ENCODE assay signal across 35 cellular contexts in the genomic region with DNA sequence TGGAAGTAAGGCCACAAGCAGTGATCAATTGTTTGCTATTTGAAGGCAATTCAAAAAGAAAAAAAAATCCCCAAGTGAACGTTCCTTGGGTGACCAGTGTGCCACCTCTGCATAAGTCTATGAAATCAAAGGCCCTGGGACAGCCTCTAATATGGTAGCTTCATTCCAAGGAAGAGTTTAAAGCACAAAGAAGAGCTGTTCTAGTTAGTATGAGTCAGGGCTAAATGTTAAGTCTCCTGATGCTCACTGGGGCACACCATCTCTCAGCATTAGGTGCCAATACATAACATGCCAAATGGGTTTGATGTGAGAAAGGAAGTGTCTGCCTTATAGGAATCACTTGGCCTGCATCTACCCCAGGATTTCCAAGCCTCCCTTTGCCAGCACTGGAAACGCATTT. TPM values are rescaled to one million over a fixed set of nuclear protein-coding genes. Genes with fewer than 3 reads are reported as not detected.
DNase-seq lines count a peak whose midpoint lies in the region; ATAC-seq, FAIRE-seq and TF ChIP-seq lines count a peak whose summit lies in the region.
"Had no signal": no experiment of that assay in that cellular context is flagged by ENCODE, and none has a peak within 500 bp of the region (broad histone marks: within the 10 kb centered on the region; RNA-seq: fewer than 3 reads in every experiment).

No MANE protein-coding gene starts in this region.

- H2BK5ac ChIP-seq in H1 (ENCODE audit: low read depth, low read length) = no peak overlapping the region

- WGBS in H1 (ENCODE audit: extremely low coverage in 1 of 2, insufficient coverage in 1 of 2, insufficient read length in 1 of 2, insufficient replicate concordance in 2 of 2, low coverage in 1 of 2, low lambda C conversion rate in 2 of 2, missing lambda C conversion rate in 1 of 2), 2 experiments = 90% methylated on average over 2 of the region's 2 CpGs; no CpG with 5 or more reads in 1 of the 2 experiments

- no peak overlapping the region for H4K8ac ChIP-seq in H1 (ENCODE audit: extremely low read depth, insufficient read depth, low read length)

- H4K91ac ChIP-seq in H1 (replicated peaks; ENCODE audit: insufficient read length, low read length) = no peak overlapping the region

- no peaks in the 10 kb centered on the region for H3K79me2 ChIP-seq in H1 (ENCODE audit: control insufficient read depth in 1 of 2, insufficient read depth in 2 of 2, low read length in 2 of 2)

- H3K4me1 Mint-ChIP-seq in natural killer cell = peaks cover 24 to 28% of the 10 kb centered on the region in 2 donors
- H3K4me1 Mint-ChIP-seq in natural killer cell treated with Interleukin-12 subunit alpha and Interleukin-12 subunit beta and Interleukin-15 and Interleukin-18, amount 100 ng/mL, for 72 hours (ENCODE audit: low read depth in 2 of 2) = peaks cover 22% of the 10 kb centered on the region in 2 donors
- H3K4me1 Mint-ChIP-seq in type B pancreatic cell (ENCODE audit: unreplicated experiment) = peaks cover 44% of the 10 kb centered on the region
- peaks cover 44% of the 10 kb centered on the region for H3K4me1 Mint-ChIP-seq in osteocyte (ENCODE audit: unreplicated experiment)

- no peak overlapping the region for H3K4me2 ChIP-seq in H1 (ENCODE audit: insufficient read depth in 1 of 2, low read depth in 2 of 2, low read length in 2 of 2)

- no peaks in the 10 kb centered on the region for H3K79me1 ChIP-seq in H1 (ENCODE audit: low read depth, low read length)

- TF ChIP-seq POLR2A in H1 (IDR thresholded peaks at IDR 0.05; ENCODE audit: control extremely low read depth in 1 of 2, low read depth in 2 of 2, low read length in 2 of 2) = no peak

- H2BK15ac ChIP-seq in H1 (ENCODE audit: low read length) = 0 out of 2 replicates have a peak overlapping the region, but pooled peaks have one; percentile 20

- H3K27ac ChIP-seq in H1 (ENCODE audit: low read depth, low read length) = no peak overlapping the region
- H3K27ac ChIP-seq: esophagus squamous epithelium, foreskin keratinocyte, left ventricle myocardium inferior, Peyer's patch, psoas muscle, thyroid gland, vagina had no signal

- H2BK20ac ChIP-seq in H1 (ENCODE audit: low read length) = no peak overlapping the region

- no peak for FAIRE-seq in H1 (lab: Jason Lieb, UNC)
- FAIRE-seq: A204.1, GM12891, keratinocyte had no signal

- no peaks in the 10 kb centered on the region for H4K20me1 ChIP-seq in H1 (replicated peaks in 1 of 2; ENCODE audit: control insufficient read depth in 1 of 2, insufficient read depth in 2 of 2, low read length in 2 of 2)

- ATAC-seq in natural killer cell = no peak
- ATAC-seq in natural killer cell treated with Interleukin-12 subunit alpha and Interleukin-12 subunit beta and Interleukin-15 and Interleukin-18, amount 100 ng/mL, for 72 hours = no peak
- no peak for ATAC-seq in Right ventricle myocardium inferior
- ATAC-seq: foreskin keratinocyte, psoas muscle, sciatic nerve had no signal

- no peak overlapping the region for H2AK5ac ChIP-seq in H1 (ENCODE audit: low read depth, low read length)

- H3K27ac Mint-ChIP-seq in natural killer cell (no peak overlapping the region), type B pancreatic cell (peak overlapping the region; percentile 38), osteocyte (ENCODE audit: unreplicated experiment) (no peak overlapping the region)
- H3K27ac Mint-ChIP-seq in natural killer cell treated with Interleukin-12 subunit alpha and Interleukin-12 subunit beta and Interleukin-15 and Interleukin-18, amount 100 ng/mL, for 72 hours = no peak overlapping the region
- H3K27ac Mint-ChIP-seq: activated CD4-positive, alpha-beta memory T cell treated with anti-CD3 and anti-CD28 coated beads, Interleukin-2, amount 10 ng/mL, durations not matched to agents 7 days and 5 days; activated naive CD4-positive, alpha-beta T cell treated with anti-CD3 and anti-CD28 coated beads for 36 hours; H9 had no signal

- H3K4me3 Mint-ChIP-seq in natural killer cell (peak overlapping the region; percentile 56), type B pancreatic cell (peak overlapping the region; percentile 82), osteocyte (ENCODE audit: unreplicated experiment) (no peak overlapping the region)
- no peak overlapping the region for H3K4me3 Mint-ChIP-seq in natural killer cell treated with Interleukin-12 subunit alpha and Interleukin-12 subunit beta and Interleukin-15 and Interleukin-18, amount 100 ng/mL, for 72 hours
- H3K4me3 Mint-ChIP-seq: activated CD4-positive, alpha-beta memory T cell treated with anti-CD3 and anti-CD28 coated beads, Interleukin-2, amount 10 ng/mL, durations not matched to agents 7 days and 5 days; activated naive CD4-positive, alpha-beta T cell treated with anti-CD3 and anti-CD28 coated beads for 36 hours had no signal

- CTCF ChIA-PET in H1 (lab: Charles Lee; ENCODE audit: partially characterized antibody) = interaction anchor here (0.6 to 11.8 kb wide), 14 partner anchors 8 to 178 kb away, joined by 3 to 199 read pairs (median 8); partner anchors contain the start of genes APOBEC2, TSPO2 and UNC5CL

- no peak overlapping the region for H3K14ac ChIP-seq in H1 (ENCODE audit: insufficient read length)

- no peak overlapping the region for H3K9ac ChIP-seq in H1 (replicated peaks in 1 of 4; ENCODE audit: extremely low read depth in 1 of 4, low read depth in 3 of 4, low read length in 3 of 4)

- no peak overlapping the region for H2BK120ac ChIP-seq in H1 (replicated peaks; ENCODE audit: low read depth, low read length)

- TF ChIP-seq RAD21 in H1 (IDR thresholded peaks at IDR 0.05 in 1 of 2, conservative IDR thresholded peaks at IDR 0.05 in 1 of 2; ENCODE audit: low read depth in 2 of 2, low read length in 2 of 2) = no peak

- H3K27me3 ChIP-seq in H1 (replicated peaks in 1 of 4; ENCODE audit: control insufficient read depth in 3 of 4, extremely low read depth in 1 of 4, insufficient read depth in 3 of 4, low read length in 3 of 4) = no peaks in the 10 kb centered on the region; a peak in 1 of 7 replicates
- H3K27me3 ChIP-seq: esophagus squamous epithelium, foreskin keratinocyte, Peyer's patch, stomach, thyroid gland, vagina had no signal

- H3K18ac ChIP-seq in H1 (ENCODE audit: extremely low read depth, low read length) = no peak overlapping the region

- H3K36me3 Mint-ChIP-seq in natural killer cell (no peaks in the 10 kb centered on the region), type B pancreatic cell (peaks cover 8% of the 10 kb centered on the region), osteocyte (ENCODE audit: unreplicated experiment) (no peaks in the 10 kb centered on the region)
- no peaks in the 10 kb centered on the region for H3K36me3 Mint-ChIP-seq in natural killer cell treated with Interleukin-12 subunit alpha and Interleukin-12 subunit beta and Interleukin-15 and Interleukin-18, amount 100 ng/mL, for 72 hours

- H3K9me3 Mint-ChIP-seq in natural killer cell (no peaks in the 10 kb centered on the region), type B pancreatic cell (no peaks in the 10 kb centered on the region), osteocyte (ENCODE audit: unreplicated experiment) (no peaks in the 10 kb centered on the region)
- no peaks in the 10 kb centered on the region for H3K9me3 Mint-ChIP-seq in natural killer cell treated with Interleukin-12 subunit alpha and Interleukin-12 subunit beta and Interleukin-15 and Interleukin-18, amount 100 ng/mL, for 72 hours
- H3K9me3 Mint-ChIP-seq: activated CD4-positive, alpha-beta memory T cell treated with anti-CD3 and anti-CD28 coated beads, Interleukin-2, amount 10 ng/mL, durations not matched to agents 7 days and 5 days; activated naive CD4-positive, alpha-beta T cell treated with anti-CD3 and anti-CD28 coated beads for 36 hours; CD8-positive, alpha-beta memory T cell; H9 had no signal

- no peak overlapping the region for H3K4me3 ChIP-seq in H1 (ENCODE audit: extremely low read depth in 1 of 4, insufficient read depth in 2 of 4, low read depth in 3 of 4, low read length in 4 of 4)
- H3K4me3 ChIP-seq: esophagus squamous epithelium, left ventricle myocardium inferior, Peyer's patch, stomach, thyroid gland, vagina had no signal

- no peak overlapping the region for H2BK12ac ChIP-seq in H1 (ENCODE audit: low read depth, low read length)

- H3K4me1 ChIP-seq in H1 (replicated peaks in 1 of 4; ENCODE audit: control insufficient read depth in 3 of 4, insufficient read depth in 4 of 4, low read length in 3 of 4) = peaks cover 0 to 11% (median 3%) of the 10 kb centered on the region in 4 experiments; a peak in 5 of 7 replicates

- no peak overlapping the region for H4K5ac ChIP-seq in H1 (ENCODE audit: insufficient read length, low read depth, low read length)

- H3K56ac ChIP-seq in H1 (replicated peaks; ENCODE audit: insufficient read length, low read depth, low read length) = no peak overlapping the region

- H3K27me3 Mint-ChIP-seq in natural killer cell (ENCODE audit: low read depth in 2 of 2) (no peaks in the 10 kb centered on the region), type B pancreatic cell (no peaks in the 10 kb centered on the region), osteocyte (ENCODE audit: unreplicated experiment) (peaks cover under 1% of the 10 kb centered on the region)
- no peaks in the 10 kb centered on the region for H3K27me3 Mint-ChIP-seq in natural killer cell treated with Interleukin-12 subunit alpha and Interleukin-12 subunit beta and Interleukin-15 and Interleukin-18, amount 100 ng/mL, for 72 hours
- H3K27me3 Mint-ChIP-seq: activated CD4-positive, alpha-beta memory T cell treated with anti-CD3 and anti-CD28 coated beads, Interleukin-2, amount 10 ng/mL, durations not matched to agents 7 days and 5 days; CD8-positive, alpha-beta memory T cell had no signal

- POLR2A ChIA-PET in H1 (lab: Charles Lee; ENCODE audit: partially characterized antibody) = interaction anchor here (1.0 kb wide), 1 partner anchor 10 kb away, joined by 3 read pairs; no protein-coding TSS in a partner anchor

- TF ChIP-seq CTCF in natural killer cell (IDR thresholded peaks at IDR 0.05) (no peak), H1 (IDR thresholded peaks at IDR 0.05; ENCODE audit: control extremely low read depth in 1 of 3, insufficient read depth in 1 of 3, low read depth in 1 of 3, low read length in 3 of 3) (no peak), type B pancreatic cell (conservative IDR thresholded peaks at IDR 0.05) (no peak), osteocyte (IDR thresholded peaks at IDR 0.05) (no peak)

- no peak overlapping the region for H3K23ac ChIP-seq in H1 (ENCODE audit: insufficient read length)

- H3K4ac ChIP-seq in H1 (replicated peaks; ENCODE audit: insufficient read length, low read depth, low read length) = no peak overlapping the region

- DNase-seq in natural killer cell (no peak), H1 (ENCODE audit: low read depth in 1 of 2, low spot score in 2 of 2) (no peak), type B pancreatic cell (ENCODE audit: extremely low spot score, unreplicated experiment) (no peak), Right ventricle myocardium inferior (ENCODE audit: missing footprints) (no peak), osteocyte (ENCODE audit: extremely low spot score, unreplicated experiment) (no peak)
- no peak for DNase-seq in natural killer cell treated with Interleukin-12 subunit alpha and Interleukin-12 subunit beta and Interleukin-15 and Interleukin-18, amount 100 ng/mL, for 72 hours (ENCODE audit: low spot score)
- DNase-seq: activated CD4-positive, alpha-beta memory T cell treated with anti-CD3 and anti-CD28 coated beads, Interleukin-2, amount 10 ng/mL, durations not matched to agents 7 days and 5 days; activated CD4-positive, CD25-positive, alpha-beta regulatory T cell treated with anti-CD3 and anti-CD28 coated beads, Interleukin-2, amount 50 U/mL, for 72 hours; activated CD8-positive, alpha-beta memory T cell treated with anti-CD3 and anti-CD28 coated beads, Interleukin-2, amount 50 U/mL, for 4 hours; activated naive CD4-positive, alpha-beta T cell treated with anti-CD3 and anti-CD28 coated beads for 36 hours; CD8-positive, alpha-beta memory T cell; DMS 273 treated with DMSO at 0.1 percent for 48 hours; esophagus squamous epithelium; foreskin keratinocyte; H9; head of caudate nucleus; KG1; left ventricle myocardium inferior; mesenchymal stem cell; NCI-H1436; NCI-H226; Peyer's patch; psoas muscle; SHP77 treated with DMSO at 0.1 percent for 48 hours; stimulated activated CD4-positive, alpha-beta T cell treated with anti-CD3 and anti-CD28 coated beads, Interleukin-2, amount 100 ng/mL, for 48 hours; stomach; thyroid gland had no signal

- peaks cover 7% of the 10 kb centered on the region for H3K23me2 ChIP-seq in H1 (ENCODE audit: low read depth, low read length)

- intact Hi-C loops in natural killer cell (cut with micrococcal nuclease) (loop anchor here (5.0 kb wide), 2 partner anchors 41 to 1664 kb away; no protein-coding TSS in a partner anchor), Right ventricle myocardium inferior (cut with DNase I) (no loop called here)

- TF ChIP-seq EP300 in H1 (IDR thresholded peaks at IDR 0.05; ENCODE audit: borderline replicate concordance in 1 of 2, low read depth in 2 of 2, low read length in 2 of 2) = no peak

- no peak overlapping the region for H2AFZ ChIP-seq in H1 (ENCODE audit: low read length)

- H3K36me3 ChIP-seq in H1 (ENCODE audit: control insufficient read depth in 2 of 4, insufficient read depth in 4 of 4, low read length in 3 of 4) = no peaks in the 10 kb centered on the region
- H3K36me3 ChIP-seq: esophagus squamous epithelium, left ventricle myocardium inferior, Peyer's patch, thyroid gland, vagina had no signal

- no peaks in the 10 kb centered on the region for H3K9me3 ChIP-seq in H1 (ENCODE audit: insufficient read depth in 2 of 2, low read depth in 1 of 2, low read length in 1 of 2)
- H3K9me3 ChIP-seq: esophagus squamous epithelium, left ventricle myocardium inferior, Peyer's patch, psoas muscle, stomach, thyroid gland, vagina had no signal

RNA-seq across cellular contexts. Expression of gene UNC5CL, which starts 13.1 kb away (rescaled TPM):
- total RNA-seq in natural killer cell (1 to 10 TPM; 2.1 to 5.3 (median 4.4) TPM), type B pancreatic cell (ENCODE audit: low replicate concordance) (3.1 and 5.1 TPM in 2 replicates), Right ventricle myocardium inferior (0.60 TPM), osteocyte (0.51 and 0.76 TPM in 2 replicates)
- total RNA-seq in natural killer cell treated with Interleukin-12 subunit alpha and Interleukin-12 subunit beta and Interleukin-15 and Interleukin-18, amount 100 ng/mL, for 72 hours = 1 to 10 TPM; 2.4 to 5.0 TPM
- 1.3 and 1.4 TPM in 2 replicates for total RNA-seq in H1 (2021; fragmentation: NEBNext Ultra II Directional; extraction: Animal tissue kit (Norgen Biotek cat#: 25700))
- polyA plus RNA-seq in H1 (2011; rRNA removed) = 1.7 and 2.3 TPM in 2 replicates
- 2.7 TPM for polyA plus RNA-seq in H1 (2011; cell fraction: cytosol; rRNA removed)
- polyA plus RNA-seq in H1 (2011; cell fraction: nucleus; rRNA removed) = 9.9 TPM
- 1.8 to 2.6 TPM (median 2.4 TPM) in 4 replicates for polyA plus RNA-seq in H1 (2012, experiment 1 of 2)
- 0.72 TPM for polyA plus RNA-seq in H1 (2012, experiment 2 of 2)
- polyA plus RNA-seq in H1 (2013, experiment 1 of 2) = 1.0 TPM
- 0.72 TPM for polyA plus RNA-seq in H1 (2013, experiment 2 of 2)
- polyA minus RNA-seq in H1 (2011; rRNA and poly(A)+ RNA removed) = 0.34 and 1.1 TPM in 2 replicates
- 0.95 TPM for polyA minus RNA-seq in H1 (2011; cell fraction: cytosol; rRNA and poly(A)+ RNA removed)
- 3.7 TPM for polyA minus RNA-seq in H1 (2011; cell fraction: nucleus; rRNA and poly(A)+ RNA removed)

RNA-seq across cellular contexts. Expression of gene TSPO2, which starts 16.3 kb away (rescaled TPM):
- total RNA-seq in natural killer cell (not detected), type B pancreatic cell (ENCODE audit: low replicate concordance) (not detected in 2 replicates), Right ventricle myocardium inferior (not detected), osteocyte (not detected in 2 replicates)
- total RNA-seq in natural killer cell treated with Interleukin-12 subunit alpha and Interleukin-12 subunit beta and Interleukin-15 and Interleukin-18, amount 100 ng/mL, for 72 hours = not detected
- not detected in 2 replicates for total RNA-seq in H1 (2021; fragmentation: NEBNext Ultra II Directional; extraction: Animal tissue kit (Norgen Biotek cat#: 25700))
- not detected in 2 replicates for polyA plus RNA-seq in H1 (2011; rRNA removed)
- not detected for polyA plus RNA-seq in H1 (2011; cell fraction: cytosol; rRNA removed)
- polyA plus RNA-seq in H1 (2011; cell fraction: nucleus; rRNA removed) = not detected
- 0.31 TPM in 1 of 4 replicates, not detected in the others for polyA plus RNA-seq in H1 (2012, experiment 1 of 2)
- not detected for polyA plus RNA-seq in H1 (2012, experiment 2 of 2)
- polyA plus RNA-seq in H1 (2013, experiment 1 of 2) = not detected
- polyA plus RNA-seq in H1 (2013, experiment 2 of 2) = not detected
- not detected in 2 replicates for polyA minus RNA-seq in H1 (2011; rRNA and poly(A)+ RNA removed)
- not detected for polyA minus RNA-seq in H1 (2011; cell fraction: cytosol; rRNA and poly(A)+ RNA removed)
- not detected for polyA minus RNA-seq in H1 (2011; cell fraction: nucleus; rRNA and poly(A)+ RNA removed)
- total RNA-seq: activated CD4-positive, alpha-beta memory T cell treated with anti-CD3 and anti-CD28 coated beads, Interleukin-2, amount 10 ng/mL, durations not matched to agents 7 days and 5 days; activated naive CD4-positive, alpha-beta T cell treated with anti-CD3 and anti-CD28 coated beads for 36 hours; CD8-positive, alpha-beta memory T cell; cerebellum; dermis microvascular lymphatic vessel endothelial cell; esophagus squamous epithelium; foreskin keratinocyte; H9; left ventricle myocardium inferior; Peyer's patch; stomach; T-helper 2 cell treated with Interferon-gamma antibody and Interleukin-4, amounts not matched to agents 100 ng/mL and 5 ng/mL, for 36 hours; thyroid gland; vagina had no signal
- polyA plus RNA-seq: CD8-positive, alpha-beta memory T cell; foreskin keratinocyte; keratinocyte; psoas muscle had no signal

RNA-seq across cellular contexts. Expression of gene APOBEC2, which starts 27.0 kb away (rescaled TPM):
- total RNA-seq in natural killer cell (not detected), type B pancreatic cell (ENCODE audit: low replicate concordance) (0.64 and 1.5 TPM in 2 replicates), Right ventricle myocardium inferior (246 TPM), osteocyte (not detected in 2 replicates)
- total RNA-seq in natural killer cell treated with Interleukin-12 subunit alpha and Interleukin-12 subunit beta and Interleukin-15 and Interleukin-18, amount 100 ng/mL, for 72 hours = not detected
- not detected in 2 replicates for total RNA-seq in H1 (2021; fragmentation: NEBNext Ultra II Directional; extraction: Animal tissue kit (Norgen Biotek cat#: 25700))
- not detected in 2 replicates for polyA plus RNA-seq in H1 (2011; rRNA removed)
- not detected for polyA plus RNA-seq in H1 (2011; cell fraction: cytosol; rRNA removed)
- not detected for polyA plus RNA-seq in H1 (2011; cell fraction: nucleus; rRNA removed)
- 0.21 to 0.53 TPM (median 0.42 TPM) in 3 of 4 replicates, not detected in the other for polyA plus RNA-seq in H1 (2012, experiment 1 of 2)
- polyA plus RNA-seq in H1 (2012, experiment 2 of 2) = not detected
- polyA plus RNA-seq in H1 (2013, experiment 1 of 2) = not detected
- polyA plus RNA-seq in H1 (2013, experiment 2 of 2) = not detected
- polyA minus RNA-seq in H1 (2011; rRNA and poly(A)+ RNA removed) = not detected in 2 replicates
- not detected for polyA minus RNA-seq in H1 (2011; cell fraction: cytosol; rRNA and poly(A)+ RNA removed)
- polyA minus RNA-seq in H1 (2011; cell fraction: nucleus; rRNA and poly(A)+ RNA removed) = not detected
- total RNA-seq: activated CD4-positive, alpha-beta memory T cell treated with anti-CD3 and anti-CD28 coated beads, Interleukin-2, amount 10 ng/mL, durations not matched to agents 7 days and 5 days; activated naive CD4-positive, alpha-beta T cell treated with anti-CD3 and anti-CD28 coated beads for 36 hours; CD8-positive, alpha-beta memory T cell; cerebellum; dermis microvascular lymphatic vessel endothelial cell; foreskin keratinocyte; H9; sciatic nerve; T-helper 2 cell treated with Interferon-gamma antibody and Interleukin-4, amounts not matched to agents 100 ng/mL and 5 ng/mL, for 36 hours; thyroid gland; vagina had no signal
- polyA plus RNA-seq: CD8-positive, alpha-beta memory T cell had no signal

RNA-seq across cellular contexts. Expression of gene OARD1, which starts 46.2 kb away (rescaled TPM):
- total RNA-seq in natural killer cell (10 to 100 TPM; 30.8 to 36.7 (median 35.5) TPM), type B pancreatic cell (ENCODE audit: low replicate concordance) (30.7 and 33.7 TPM in 2 replicates), Right ventricle myocardium inferior (20.5 TPM), osteocyte (14.7 and 17.2 TPM in 2 replicates)
- total RNA-seq in natural killer cell treated with Interleukin-12 subunit alpha and Interleukin-12 subunit beta and Interleukin-15 and Interleukin-18, amount 100 ng/mL, for 72 hours = 10 to 100 TPM; 28.5 to 31.1 TPM
- total RNA-seq in H1 (2021; fragmentation: NEBNext Ultra II Directional; extraction: Animal tissue kit (Norgen Biotek cat#: 25700)) = 35.1 and 35.8 TPM in 2 replicates
- polyA plus RNA-seq in H1 (2011; rRNA removed) = 10.0 and 16.8 TPM in 2 replicates
- polyA plus RNA-seq in H1 (2011; cell fraction: cytosol; rRNA removed) = 23.6 TPM
- 17.7 TPM for polyA plus RNA-seq in H1 (2011; cell fraction: nucleus; rRNA removed)
- polyA plus RNA-seq in H1 (2012, experiment 1 of 2) = 39.9 to 57.0 TPM (median 45.3 TPM) in 4 replicates
- polyA plus RNA-seq in H1 (2012, experiment 2 of 2) = 14.5 TPM
- polyA plus RNA-seq in H1 (2013, experiment 1 of 2) = 39.3 TPM
- 38.0 TPM for polyA plus RNA-seq in H1 (2013, experiment 2 of 2)
- 12.1 and 14.3 TPM in 2 replicates for polyA minus RNA-seq in H1 (2011; rRNA and poly(A)+ RNA removed)
- polyA minus RNA-seq in H1 (2011; cell fraction: cytosol; rRNA and poly(A)+ RNA removed) = 6.8 TPM
- 31.0 TPM for polyA minus RNA-seq in H1 (2011; cell fraction: nucleus; rRNA and poly(A)+ RNA removed)

RNA-seq across cellular contexts. Expression of gene NFYA, which starts 46.8 kb away (rescaled TPM):
- 10 to 100 TPM; 27.5 to 33.1 (median 33.0) TPM for total RNA-seq in natural killer cell
- total RNA-seq in natural killer cell treated with Interleukin-12 subunit alpha and Interleukin-12 subunit beta and Interleukin-15 and Interleukin-18, amount 100 ng/mL, for 72 hours = 10 to 100 TPM; 21.6 to 27.7 TPM
- 33.7 and 35.5 TPM in 2 replicates for total RNA-seq in H1 (2021; fragmentation: NEBNext Ultra II Directional; extraction: Animal tissue kit (Norgen Biotek cat#: 25700))
- polyA plus RNA-seq in H1 (2011; rRNA removed) = 19.7 and 19.8 TPM in 2 replicates
- 16.0 TPM for polyA plus RNA-seq in H1 (2011; cell fraction: cytosol; rRNA removed)
- polyA plus RNA-seq in H1 (2011; cell fraction: nucleus; rRNA removed) = 31.4 TPM
- polyA plus RNA-seq in H1 (2012, experiment 1 of 2) = 28.7 to 39.9 TPM (median 32.2 TPM) in 4 replicates
- 2.5 TPM for polyA plus RNA-seq in H1 (2012, experiment 2 of 2)
- polyA plus RNA-seq in H1 (2013, experiment 1 of 2) = 16.5 TPM
- 17.7 TPM for polyA plus RNA-seq in H1 (2013, experiment 2 of 2)
- 82.8 and 113 TPM in 2 replicates for polyA minus RNA-seq in H1 (2011; rRNA and poly(A)+ RNA removed)
- polyA minus RNA-seq in H1 (2011; cell fraction: cytosol; rRNA and poly(A)+ RNA removed) = 29.5 TPM
- 37.6 TPM for polyA minus RNA-seq in H1 (2011; cell fraction: nucleus; rRNA and poly(A)+ RNA removed)
- total RNA-seq in type B pancreatic cell (ENCODE audit: low replicate concordance) = 31.4 and 40.4 TPM in 2 replicates
- total RNA-seq in Right ventricle myocardium inferior = 9.8 TPM
- 26.0 and 26.9 TPM in 2 replicates for total RNA-seq in osteocyte

Comparison
In these comparisons a context has a peak if more than half of its experiments do, and no peak if none do; other contexts are left out.
1. H3K4me3 Mint-ChIP-seq: peak in natural killer cell (single experiment) and type B pancreatic cell (single experiment); none in natural killer cell treated with Interleukin-12 subunit alpha and Interleukin-12 subunit beta and Interleukin-15 and Interleukin-18, amount 100 ng/mL, for 72 hours (single experiment) and osteocyte (single experiment).
2. RNA of gene APOBEC2, which starts 27.0 kb away (total RNA-seq): 246 TPM in Right ventricle myocardium inferior (single experiment); 0.64 to 1.5 TPM in type B pancreatic cell, not detected in natural killer cell, not detected in natural killer cell treated with Interleukin-12 subunit alpha and Interleukin-12 subunit beta and Interleukin-15 and Interleukin-18, amount 100 ng/mL, for 72 hours, not detected in H1 and not detected in osteocyte; every median in the first group is over 10 times any median in the second.